22 cellular contexts compared by ENCODE assay signal in the genomic region with DNA sequence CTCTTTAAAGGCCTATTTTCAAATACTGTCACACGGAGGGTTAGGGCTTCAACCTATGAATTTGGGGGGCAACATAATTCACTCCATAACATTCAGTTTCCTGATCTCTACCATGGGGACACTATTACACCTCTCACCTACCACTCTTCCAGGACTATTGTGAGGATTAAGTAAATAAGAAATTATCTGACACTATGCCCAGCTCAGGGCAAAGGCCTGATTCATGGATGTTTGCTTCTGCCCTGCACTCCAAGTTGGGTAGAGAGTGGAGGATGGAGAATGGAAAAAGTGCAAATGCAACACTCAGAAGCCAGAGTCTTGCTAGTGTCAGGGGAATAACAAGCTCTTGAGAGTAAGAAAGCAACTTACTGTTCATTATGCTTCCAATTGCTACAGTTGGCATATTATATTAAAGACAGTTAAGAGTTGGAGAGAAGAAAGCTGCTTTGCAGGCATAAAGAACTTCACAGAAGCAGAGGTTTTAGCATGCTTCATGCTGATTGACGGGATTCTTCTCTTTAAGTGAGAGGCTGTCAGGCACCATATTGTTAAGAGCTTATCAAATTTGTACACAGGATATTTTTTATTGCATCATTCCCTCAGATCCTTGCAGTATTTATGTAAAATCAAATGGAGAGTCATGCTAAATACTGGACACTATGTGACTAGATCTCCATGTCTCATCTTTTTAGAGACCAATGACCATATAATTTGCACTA.
DNase-seq lines count a peak whose midpoint lies in the region; ATAC-seq, FAIRE-seq and TF ChIP-seq lines count a peak whose summit lies in the region.
"Had no signal": no experiment of that assay in that cellular context is flagged by ENCODE, and none has a peak within 500 bp of the region (broad histone marks: within the 10 kb centered on the region; RNA-seq: fewer than 3 reads in every experiment).

No MANE protein-coding gene starts in this region.

- POLR2A ChIA-PET in HepG2 (lab: Yijun Ruan, JAX), result no interaction called here
- POLR2A ChIA-PET in CD8-positive, alpha-beta T cell (lab: Charles Lee), result no interaction called here

- no peaks in the 10 kb centered on the region for H3K9me3 ChIP-seq in HepG2 (ENCODE audit: low read length)
- H3K9me3 ChIP-seq in CD8-positive, alpha-beta T cell (ENCODE audit: low read length), result no peaks in the 10 kb centered on the region

- H3K27ac Mint-ChIP-seq in CD8-positive, alpha-beta T cell, result no peak overlapping the region
- no peak overlapping the region for H3K27ac Mint-ChIP-seq in activated T-helper 17 cell treated with anti-CD3 and anti-CD28 coated beads, Interleukin-2, amount 50 U/mL, for 72 hours
- H3K27ac Mint-ChIP-seq: CD14-positive monocyte; CD4-positive, alpha-beta memory T cell had no signal

- no peak for TF ChIP-seq EP300 in HepG2 (IDR thresholded peaks at IDR 0.05; ENCODE audit: low read depth in 2 of 2, low read length in 2 of 2)
- no peak for TF ChIP-seq EP300 in HepG2 (CRISPR knock-in tag; IDR thresholded peaks at IDR 0.05; ENCODE audit: borderline replicate concordance)

- ATAC-seq in HepG2 (no peak), sciatic nerve (peak; percentile 22)
- no peak for ATAC-seq in CD8-positive, alpha-beta T cell
- no peak for ATAC-seq in activated T-helper 17 cell treated with anti-CD3 and anti-CD28 coated beads, Interleukin-2, amount 50 U/mL, for 72 hours (replicated peaks)
- ATAC-seq: K562 had no signal

- TF ChIP-seq POLR2A in HepG2 (IDR thresholded peaks at IDR 0.05; ENCODE audit: insufficient read depth in 1 of 2, low read depth in 2 of 2, low read length in 2 of 2), result no peak

- peaks cover 10% of the 10 kb centered on the region for H3K27me3 Mint-ChIP-seq in CD8-positive, alpha-beta T cell (ENCODE audit: low read depth)
- peaks cover 10% of the 10 kb centered on the region for H3K27me3 Mint-ChIP-seq in activated T-helper 17 cell treated with anti-CD3 and anti-CD28 coated beads, Interleukin-2, amount 50 U/mL, for 72 hours

- H3K4me1 ChIP-seq in HepG2 (ENCODE audit: insufficient read depth, low read length), result no peaks in the 10 kb centered on the region
- H3K4me1 ChIP-seq in CD8-positive, alpha-beta T cell (ENCODE audit: insufficient read depth, low read length), result no peaks in the 10 kb centered on the region

- in situ Hi-C loops in HepG2 (cut with HindIII; ENCODE audit: extremely low pct_ligation_motif_present, low pct_unique_long_range_greater_than_20kb), result no loop called here

- no peak overlapping the region for H3K4me3 ChIP-seq in HepG2 (replicated peaks in 1 of 3; ENCODE audit: insufficient read depth in 1 of 3, low read depth in 2 of 3, low read length in 3 of 3)
- no peak overlapping the region for H3K4me3 ChIP-seq in CD8-positive, alpha-beta T cell (ENCODE audit: low read depth, low read length)
- H3K4me3 ChIP-seq: GM23248, K562 had no signal

- H3K9ac ChIP-seq in HepG2 (ENCODE audit: insufficient read depth, low read depth, low read length), result no peak overlapping the region
- H3K9ac ChIP-seq: GM23248 had no signal

- no peak for TF ChIP-seq RAD21 in HepG2 (CRISPR knock-in tag; IDR thresholded peaks at IDR 0.05)

- CTCF ChIA-PET in HepG2 (lab: Yijun Ruan, JAX; ENCODE audit: low intra/inter-chr PET ratio, low total read pairs), result no interaction called here
- CTCF ChIA-PET in CD8-positive, alpha-beta T cell (lab: Charles Lee), result no interaction called here

- H3K79me2 ChIP-seq in HepG2 (ENCODE audit: insufficient read depth, low read length), result no peaks in the 10 kb centered on the region

- no peaks in the 10 kb centered on the region; a peak in 2 of 5 replicates for H3K27me3 ChIP-seq in HepG2 (ENCODE audit: control insufficient read depth in 1 of 2, insufficient read depth in 2 of 2, low read length in 2 of 2)
- no peaks in the 10 kb centered on the region for H3K27me3 ChIP-seq in CD8-positive, alpha-beta T cell (ENCODE audit: insufficient read depth, low read length)

- H3K4me1 Mint-ChIP-seq in CD8-positive, alpha-beta T cell (ENCODE audit: low read depth), result no peaks in the 10 kb centered on the region
- no peaks in the 10 kb centered on the region for H3K4me1 Mint-ChIP-seq in activated T-helper 17 cell treated with anti-CD3 and anti-CD28 coated beads, Interleukin-2, amount 50 U/mL, for 72 hours
- H3K4me1 Mint-ChIP-seq: CD4-positive, alpha-beta memory T cell had no signal

- H3K4me3 Mint-ChIP-seq in CD8-positive, alpha-beta T cell, result no peak overlapping the region
- no peak overlapping the region for H3K4me3 Mint-ChIP-seq in activated T-helper 17 cell treated with anti-CD3 and anti-CD28 coated beads, Interleukin-2, amount 50 U/mL, for 72 hours
- H3K4me3 Mint-ChIP-seq: CD14-positive monocyte; CD4-positive, alpha-beta memory T cell had no signal

- 0% methylated on average over 2 of the region's 2 CpGs for WGBS in HepG2 (ENCODE audit: low lambda C conversion rate)

- no peak for FAIRE-seq in HepG2 (lab: Jason Lieb, UNC)
- FAIRE-seq: A204.1, G401.6, GM12891, GM19239, H54, K562 had no signal

- no peaks in the 10 kb centered on the region for H4K20me1 ChIP-seq in HepG2 (ENCODE audit: insufficient read depth, low read length)

- H3K36me3 ChIP-seq in HepG2 (replicated peaks in 1 of 2; ENCODE audit: control insufficient read depth in 1 of 2, insufficient read depth in 2 of 2, low read length in 2 of 2), result no peaks in the 10 kb centered on the region
- H3K36me3 ChIP-seq in CD8-positive, alpha-beta T cell (ENCODE audit: insufficient read depth, low read length), result no peaks in the 10 kb centered on the region

- no peaks in the 10 kb centered on the region for H3K36me3 Mint-ChIP-seq in CD8-positive, alpha-beta T cell
- H3K36me3 Mint-ChIP-seq in activated T-helper 17 cell treated with anti-CD3 and anti-CD28 coated beads, Interleukin-2, amount 50 U/mL, for 72 hours (ENCODE audit: low read depth), result no peaks in the 10 kb centered on the region
- H3K36me3 Mint-ChIP-seq: CD14-positive monocyte; CD4-positive, alpha-beta memory T cell had no signal

- intact Hi-C loops in HepG2 (cut with micrococcal nuclease; ENCODE audit: unreplicated experiment), result no loop called here
- intact Hi-C loops in sciatic nerve (cut with DNase I), result no loop called here
- intact Hi-C loops in CD8-positive, alpha-beta T cell (cut with DNase I, micrococcal nuclease), result no loop called here

- DNase-seq in OCI-M1 (lab: John Stamatoyannopoulos, UW) (peak; percentile 39), HepG2 (ENCODE audit: low spot score) (no peak), sciatic nerve (ENCODE audit: low spot score) (no peak), dermis blood vessel endothelial cell (no peak)
- DNase-seq in CD8-positive, alpha-beta T cell, result no peak
- DNase-seq: ACHN; AML-193; Calu3; CD4-positive, alpha-beta memory T cell; GM23248; HCEC 1CT; IMR-90 had no signal

- no TSS peak for BruUV-seq in HepG2 (replicated peaks; lab: Mats Ljungman, UMichigan)

- H3K4me2 ChIP-seq in HepG2 (ENCODE audit: low read depth, low read length), result no peak overlapping the region

- H3K9me3 Mint-ChIP-seq in CD8-positive, alpha-beta T cell, result no peaks in the 10 kb centered on the region
- H3K9me3 Mint-ChIP-seq in activated T-helper 17 cell treated with anti-CD3 and anti-CD28 coated beads, Interleukin-2, amount 50 U/mL, for 72 hours, result no peaks in the 10 kb centered on the region
- H3K9me3 Mint-ChIP-seq: CD4-positive, alpha-beta memory T cell had no signal

- H3K27ac ChIP-seq in C4-2B (peak overlapping the region; percentile 90; the same call in 1 of the 2 replicates), HepG2 (ENCODE audit: extremely low read length, insufficient read depth, low read length) (no peak overlapping the region)
- no peak overlapping the region for H3K27ac ChIP-seq in CD8-positive, alpha-beta T cell (ENCODE audit: low read depth, low read length)
- H3K27ac ChIP-seq: GM23248, HL-60 had no signal

- TF ChIP-seq CTCF in C4-2B (conservative IDR thresholded peaks at IDR 0.05), result no peak
- TF ChIP-seq CTCF in HepG2 (CRISPR knock-in tag; IDR thresholded peaks at IDR 0.05), result no peak
- no peak for TF ChIP-seq CTCF in CD8-positive, alpha-beta T cell (IDR thresholded peaks at IDR 0.05)

- H2AFZ ChIP-seq in HepG2 (ENCODE audit: low read length), result no peak overlapping the region
- H2AFZ ChIP-seq: GM23248 had no signal

TF ChIP-seq in HepG2, 621 proteins besides CTCF, POLR2A, EP300 and RAD21:
- TF ChIP-seq ATF7 (IDR thresholded peaks at IDR 0.05) (0 out of 2 replicates have a peak, but pooled peaks have one; percentile 33), ATF7 (CRISPR knock-in tag; IDR thresholded peaks at IDR 0.05) (no peak), ZBTB7A (CRISPR knock-in tag; IDR thresholded peaks at IDR 0.05) (no peak)
